23 cellular contexts compared by ENCODE assay signal in genomic region chr19:19508217-19508616, GRCh38.
"Had no signal": no experiment of that assay in that cellular context is flagged by ENCODE, and none has a peak within 500 bp of the region (broad histone marks: within the 10 kb centered on the region; RNA-seq: fewer than 3 reads in every experiment).

No MANE protein-coding gene starts in this region.

- H3K4me1 Mint-ChIP-seq: activated B cell treated with CpG ODN at 0.5 μM for 24 hours; activated CD4-positive, alpha-beta T cell treated with anti-CD3 and anti-CD28 coated beads for 36 hours; activated naive CD8-positive, alpha-beta T cell treated with anti-CD3 and anti-CD28 coated beads, Interleukin-2, amount 50 U/mL, for 24 hours; memory B cell; stimulated activated naive CD8-positive, alpha-beta T cell treated with anti-CD3 and anti-CD28 coated beads, Interleukin-15, amount 100 ng/mL, for 72 hours had no signal

- H3K27ac ChIP-seq: coronary artery, epithelial cell of prostate, heart left ventricle, prostate gland, suprapubic skin, tibial nerve had no signal

- FAIRE-seq: urothelium cell line had no signal

- H3K27me3 Mint-ChIP-seq: activated B cell treated with CpG ODN at 0.5 μM for 24 hours; activated CD4-positive, alpha-beta T cell treated with anti-CD3 and anti-CD28 coated beads for 36 hours; activated naive CD8-positive, alpha-beta T cell treated with anti-CD3 and anti-CD28 coated beads, Interleukin-2, amount 50 U/mL, for 24 hours; memory B cell; stimulated activated naive CD8-positive, alpha-beta T cell treated with anti-CD3 and anti-CD28 coated beads, Interleukin-15, amount 100 ng/mL, for 72 hours had no signal

- H3K27ac Mint-ChIP-seq: activated B cell treated with CpG ODN at 0.5 μM for 24 hours; activated CD4-positive, alpha-beta T cell treated with anti-CD3 and anti-CD28 coated beads for 36 hours; activated naive CD8-positive, alpha-beta T cell treated with anti-CD3 and anti-CD28 coated beads, Interleukin-2, amount 50 U/mL, for 24 hours; memory B cell had no signal

- DNase-seq: activated B cell treated with CpG ODN at 0.5 μM for 24 hours; activated CD4-positive, alpha-beta T cell treated with anti-CD3 and anti-CD28 coated beads for 36 hours; activated CD4-positive, alpha-beta T cell treated with anti-CD3 and anti-CD28 coated beads, Interleukin-2, amount 50 U/mL, for 4 hours; activated CD8-positive, alpha-beta memory T cell treated with anti-CD3 and anti-CD28 coated beads for 24 hours; activated CD8-positive, alpha-beta memory T cell treated with anti-CD3 and anti-CD28 coated beads, Interleukin-2, amount 50 U/mL, for 4 hours; activated effector memory CD4-positive, alpha-beta T cell treated with anti-CD3 and anti-CD28 coated beads, Interleukin-2, amount 50 U/mL, for 16 hours; activated naive CD4-positive, alpha-beta T cell treated with anti-CD3 and anti-CD28 coated beads, Interleukin-2, amount 50 U/mL, for 16 hours; activated naive CD8-positive, alpha-beta T cell treated with anti-CD3 and anti-CD28 coated beads, Interleukin-2, amount 50 U/mL, for 24 hours; cerebellar nuclear complex; endodermal cell; heart left ventricle; islet precursor cell; left cardiac atrium; stimulated activated CD4-positive, alpha-beta T cell treated with anti-CD3 and anti-CD28 coated beads, Interleukin-4, amount 100 ng/mL, for 4 hours; stimulated activated naive CD8-positive, alpha-beta T cell treated with anti-CD3 and anti-CD28 coated beads, Interleukin-15, amount 100 ng/mL, for 72 hours; T1000 had no signal

- H3K4me3 ChIP-seq: coronary artery, heart left ventricle, prostate gland, suprapubic skin, tibial nerve had no signal

- ATAC-seq: activated CD4-positive, alpha-beta T cell treated with anti-CD3 and anti-CD28 coated beads for 36 hours; activated naive CD8-positive, alpha-beta T cell treated with anti-CD3 and anti-CD28 coated beads, Interleukin-2, amount 50 U/mL, for 24 hours; left cardiac atrium; stimulated activated naive CD8-positive, alpha-beta T cell treated with anti-CD3 and anti-CD28 coated beads, Interleukin-15, amount 100 ng/mL, for 72 hours had no signal

- H3K9me3 ChIP-seq: heart left ventricle, prostate gland, suprapubic skin, tibial nerve had no signal

- H3K9me3 Mint-ChIP-seq: activated B cell treated with CpG ODN at 0.5 μM for 24 hours; activated naive CD8-positive, alpha-beta T cell treated with anti-CD3 and anti-CD28 coated beads, Interleukin-2, amount 50 U/mL, for 24 hours; endodermal cell; memory B cell; stimulated activated naive CD8-positive, alpha-beta T cell treated with anti-CD3 and anti-CD28 coated beads, Interleukin-15, amount 100 ng/mL, for 72 hours had no signal

- H3K27me3 ChIP-seq: heart left ventricle, suprapubic skin, tibial nerve had no signal

- H3K4me1 ChIP-seq: heart left ventricle, prostate gland, suprapubic skin had no signal

- H3K4me3 Mint-ChIP-seq: activated B cell treated with CpG ODN at 0.5 μM for 24 hours; activated CD4-positive, alpha-beta T cell treated with anti-CD3 and anti-CD28 coated beads for 36 hours; activated naive CD8-positive, alpha-beta T cell treated with anti-CD3 and anti-CD28 coated beads, Interleukin-2, amount 50 U/mL, for 24 hours; endodermal cell; memory B cell; stimulated activated naive CD8-positive, alpha-beta T cell treated with anti-CD3 and anti-CD28 coated beads, Interleukin-15, amount 100 ng/mL, for 72 hours had no signal
